ENCODE assay signal across 1 cellular context in the genomic region with DNA sequence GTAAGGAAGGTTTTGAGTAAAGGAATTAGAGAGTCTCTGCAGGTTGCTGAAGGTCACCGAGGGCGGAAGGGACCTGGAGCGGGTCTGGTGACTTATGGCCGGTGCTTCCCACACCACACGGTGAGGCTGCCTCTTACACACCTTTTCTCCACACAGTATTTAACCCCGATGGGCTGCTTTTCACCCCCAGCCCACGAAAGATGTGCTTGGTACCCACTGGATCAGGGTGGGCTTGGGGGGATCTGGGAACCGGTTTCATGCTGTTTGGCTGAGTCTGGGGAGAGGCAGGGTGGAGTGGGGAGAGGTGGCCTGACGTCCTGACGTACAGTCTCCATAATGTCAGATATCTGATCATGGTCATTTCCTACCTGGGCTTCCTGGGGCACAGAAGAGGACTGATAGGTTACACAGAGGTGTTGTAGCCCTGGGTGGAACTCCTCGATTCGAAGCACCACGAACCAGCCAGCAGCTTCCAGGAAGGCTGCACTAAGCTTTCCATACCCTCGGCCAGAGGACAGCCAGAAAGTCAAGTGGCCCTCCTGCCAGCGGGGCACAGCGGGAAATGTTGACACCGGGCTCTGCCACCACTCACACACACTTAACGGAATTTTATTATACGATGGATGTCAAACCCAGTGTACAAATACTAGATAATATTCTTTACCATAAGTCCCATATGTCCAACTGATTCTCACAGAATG.
TF ChIP-seq lines count a peak whose summit lies in the region.

No MANE protein-coding gene starts in this region.

TF ChIP-seq in IMR-90, 13 proteins besides CTCF, POLR2A, EP300 and RAD21:
- TF ChIP-seq SMC3 (IDR thresholded peaks at IDR 0.05; ENCODE audit: low read depth, low read length) (no peak), MAZ (IDR thresholded peaks at IDR 0.05; ENCODE audit: borderline replicate concordance, low read depth, low read length) (no peak), RCOR1 (IDR thresholded peaks at IDR 0.05; ENCODE audit: insufficient replicate concordance, low read length) (no peak), RFX5 (IDR thresholded peaks at IDR 0.05; ENCODE audit: low read depth, low read length) (no peak), MAFK (IDR thresholded peaks at IDR 0.05; ENCODE audit: low read depth, low read length) (no peak), NFE2L2 (IDR thresholded peaks at IDR 0.05; ENCODE audit: low read depth, low read length) (no peak), FOS (IDR thresholded peaks at IDR 0.05; ENCODE audit: low read depth, low read length) (no peak), MXI1 (IDR thresholded peaks at IDR 0.05; ENCODE audit: borderline replicate concordance, low read depth, low read length) (no peak), CEBPB (IDR thresholded peaks at IDR 0.05; ENCODE audit: low read depth, low read length) (no peak)
- TF ChIP-seq, protein P1, sequence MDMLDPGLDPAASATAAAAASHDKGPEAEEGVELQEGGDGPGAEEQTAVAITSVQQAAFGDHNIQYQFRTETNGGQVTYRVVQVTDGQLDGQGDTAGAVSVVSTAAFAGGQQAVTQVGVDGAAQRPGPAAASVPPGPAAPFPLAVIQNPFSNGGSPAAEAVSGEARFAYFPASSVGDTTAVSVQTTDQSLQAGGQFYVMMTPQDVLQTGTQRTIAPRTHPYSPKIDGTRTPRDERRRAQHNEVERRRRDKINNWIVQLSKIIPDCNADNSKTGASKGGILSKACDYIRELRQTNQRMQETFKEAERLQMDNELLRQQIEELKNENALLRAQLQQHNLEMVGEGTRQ (IDR thresholded peaks at IDR 0.05; ENCODE audit: low read depth, low read length), result no peak
TF ChIP-seq in IMR-90: peak in this region for 0.
